ENCODE assay signal across 8 cellular contexts in genomic region chr5:169581580-169582227, GRCh38. TPM values are rescaled to one million over a fixed set of nuclear protein-coding genes. Genes with fewer than 3 reads are reported as not detected.
DNase-seq lines count a peak whose midpoint lies in the region; ATAC-seq and TF ChIP-seq lines count a peak whose summit lies in the region.

No MANE protein-coding gene starts in this region.

- H3K27me3 ChIP-seq in SU-DHL-6 (ENCODE audit: low read length): no peaks in the 10 kb centered on the region
- no peaks in the 10 kb centered on the region for H3K27me3 ChIP-seq in adipocyte (replicated peaks; ENCODE audit: control insufficient read depth, insufficient read depth, low read length)
- H3K27me3 ChIP-seq in right atrium auricular region: no peaks in the 10 kb centered on the region
- no peaks in the 10 kb centered on the region for H3K27me3 ChIP-seq in smooth muscle cell (ENCODE audit: low read depth)

- ATAC-seq in GM21367 (IDR thresholded peaks at IDR 0.05; ENCODE audit: unreplicated experiment): peak; percentile 53
- no peak for ATAC-seq in GM19452 (IDR thresholded peaks at IDR 0.05; ENCODE audit: unreplicated experiment)

- TF ChIP-seq CTCF in SU-DHL-6 (IDR thresholded peaks at IDR 0.05; ENCODE audit: insufficient read depth, low read length, poor library complexity, severe bottlenecking) (peak; percentile 51), right atrium auricular region (IDR thresholded peaks at IDR 0.05) (peak; percentile 66 to 88), smooth muscle cell (IDR thresholded peaks at IDR 0.05; ENCODE audit: borderline replicate concordance, insufficient read depth, poor library complexity, severe bottlenecking) (peak; percentile 80)

- H2AFZ ChIP-seq in SU-DHL-6 (ENCODE audit: low read depth, low read length, severe bottlenecking): no peak overlapping the region
- no peak overlapping the region for H2AFZ ChIP-seq in smooth muscle cell (ENCODE audit: low read depth)

- H3K9me2 ChIP-seq in SU-DHL-6 (replicated peaks; ENCODE audit: insufficient read depth, low read length): no peaks in the 10 kb centered on the region

- H3K36me3 ChIP-seq in SU-DHL-6 (ENCODE audit: low read length): no peaks in the 10 kb centered on the region
- no peaks in the 10 kb centered on the region for H3K36me3 ChIP-seq in adipocyte (ENCODE audit: control insufficient read depth, insufficient read depth, low read length, severe bottlenecking)
- H3K36me3 ChIP-seq in right atrium auricular region: no peaks in the 10 kb centered on the region
- H3K36me3 ChIP-seq in smooth muscle cell (ENCODE audit: low read depth): no peaks in the 10 kb centered on the region

- H4K20me1 ChIP-seq in SU-DHL-6 (ENCODE audit: low read depth, low read length) (no peaks in the 10 kb centered on the region; the same call in 1 of the 2 replicates), smooth muscle cell (ENCODE audit: low read depth) (no peaks in the 10 kb centered on the region)

- 20% methylated on average over 6 of the region's 6 CpGs for WGBS in smooth muscle cell (ENCODE audit: low lambda C conversion rate)

- H3K79me2 ChIP-seq in SU-DHL-6 (ENCODE audit: insufficient read depth, low read length) (peaks cover 31% of the 10 kb centered on the region), smooth muscle cell (ENCODE audit: low read depth) (peaks cover 26% of the 10 kb centered on the region)

- DNase-seq in DMS 273 treated with DMSO at 0.1 percent for 48 hours (lab: John Stamatoyannopoulos, UW) (peak; percentile 35), HuH-7 (ENCODE audit: low spot score) (peak; percentile 26), adipocyte (ENCODE audit: low read depth) (peak; percentile 93), right atrium auricular region (ENCODE audit: low spot score) (peak; percentile 67), smooth muscle cell (lab: John Stamatoyannopoulos, UW; ENCODE audit: unreplicated experiment) (no peak)

- H3K9ac ChIP-seq in SU-DHL-6 (ENCODE audit: low read length) (no peak overlapping the region), adipocyte (ENCODE audit: low read length) (peak overlapping the region; percentile 73), smooth muscle cell (ENCODE audit: low read depth) (no peak overlapping the region)

- H3K9me3 ChIP-seq in SU-DHL-6 (ENCODE audit: insufficient read depth, low read length) (no peaks in the 10 kb centered on the region), adipocyte (ENCODE audit: control insufficient read depth, low read length) (no peaks in the 10 kb centered on the region), right atrium auricular region (no peaks in the 10 kb centered on the region), smooth muscle cell (replicated peaks; ENCODE audit: low read depth) (no peaks in the 10 kb centered on the region)

- H3K4me2 ChIP-seq in SU-DHL-6 (ENCODE audit: low read depth, low read length, poor library complexity, severe bottlenecking) (no peak overlapping the region), smooth muscle cell (peak overlapping the region; percentile 47)

- H3F3A ChIP-seq in SU-DHL-6 (ENCODE audit: insufficient read depth) (no peaks in the 10 kb centered on the region), smooth muscle cell (ENCODE audit: low read depth) (no peaks in the 10 kb centered on the region)

- H3K4me1 ChIP-seq in adipocyte (ENCODE audit: control insufficient read depth, insufficient read depth, low read length) (peaks cover 51% of the 10 kb centered on the region), right atrium auricular region (peaks cover 0 to 6% of the 10 kb centered on the region in 2 donors), smooth muscle cell (ENCODE audit: low read depth) (peaks cover 4% of the 10 kb centered on the region)

- H3K4me3 ChIP-seq in SU-DHL-6 (ENCODE audit: insufficient read depth, low read length, poor library complexity, severe bottlenecking) (no peak overlapping the region), adipocyte (ENCODE audit: low read length) (peak overlapping the region; percentile 35), right atrium auricular region (no peak overlapping the region), smooth muscle cell (no peak overlapping the region)

- H3K27ac ChIP-seq in SU-DHL-6 (ENCODE audit: low read depth, low read length) (no peak overlapping the region), right atrium auricular region (no peak overlapping the region), smooth muscle cell (ENCODE audit: low read depth) (peak overlapping the region; percentile 47)

RNA-seq across cellular contexts. Expression of gene SPDL1, which starts 1.9 kb away (rescaled TPM):
- total RNA-seq in right atrium auricular region: 1 to 10 TPM; 3.4 to 8.9 TPM
- total RNA-seq in smooth muscle cell: 34.9 and 75.2 TPM in 2 replicates
- 25.7 and 28.0 TPM in 2 replicates for polyA plus RNA-seq in smooth muscle cell

RNA-seq across cellular contexts. Expression of gene DOCK2, which starts 55.4 kb away (rescaled TPM):
- total RNA-seq in right atrium auricular region (1 to 10 TPM; 3.7 to 5.4 TPM), smooth muscle cell (0.31 and 3.0 TPM in 2 replicates)
- 0.40 and 0.73 TPM in 2 replicates for polyA plus RNA-seq in smooth muscle cell
